Comparison of ENCODE assay signal across 15 cellular contexts in the genomic region with DNA sequence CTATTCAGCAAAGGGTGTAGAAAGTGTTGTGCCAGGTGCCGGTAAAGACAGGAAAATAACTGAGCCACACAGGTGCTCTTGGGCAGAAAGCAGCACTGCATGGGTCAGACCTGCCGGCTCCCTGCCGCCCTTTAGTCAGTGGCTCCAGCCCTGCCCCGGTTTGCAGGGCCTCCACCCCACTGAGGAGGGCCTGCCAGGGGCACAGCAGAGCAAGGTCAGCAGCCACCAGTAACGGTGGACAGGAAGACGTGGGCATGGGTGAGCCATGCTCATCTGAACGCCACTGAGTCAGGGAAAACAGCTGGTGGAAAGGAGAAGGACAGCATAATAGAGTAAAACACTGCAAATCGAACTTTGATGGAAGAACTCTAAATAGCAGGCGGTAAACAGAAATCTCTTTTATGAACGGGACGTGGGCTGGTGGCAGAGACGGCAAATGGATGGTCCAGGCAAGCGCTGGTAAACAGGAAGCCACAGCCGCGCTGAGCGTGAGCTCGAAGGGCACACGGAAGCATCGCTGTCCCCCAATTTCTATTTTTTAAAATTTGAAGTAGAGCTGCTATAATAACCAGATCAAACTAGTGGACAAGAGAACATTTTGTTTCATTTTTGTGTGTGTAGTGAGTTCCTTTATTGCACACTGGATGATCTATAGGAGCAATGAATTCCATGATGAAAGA.
A peak's percentile ranks its signal among the peaks of the same experiment; 100 is the strongest.
DNase-seq lines count a peak whose midpoint lies in the region; ATAC-seq and TF ChIP-seq lines count a peak whose summit lies in the region.
"Had no signal": no experiment of that assay in that cellular context is flagged by ENCODE, and none has a peak within 500 bp of the region (broad histone marks: within the 10 kb centered on the region; RNA-seq: fewer than 3 reads in every experiment).

No MANE protein-coding gene starts in this region.

- TF ChIP-seq CTCF in natural killer cell (IDR thresholded peaks at IDR 0.05) (no peak), heart left ventricle (IDR thresholded peaks at IDR 0.05) (no peak)

- peaks cover 14 to 29% (median 22%) of the 10 kb centered on the region in 4 donors for H3K4me1 Mint-ChIP-seq in CD4-positive, CD25-positive, alpha-beta regulatory T cell
- peaks cover 22% of the 10 kb centered on the region for H3K4me1 Mint-ChIP-seq in activated naive CD8-positive, alpha-beta T cell (ENCODE audit: low read depth)
- peaks cover 27 to 35% of the 10 kb centered on the region in 2 donors for H3K4me1 Mint-ChIP-seq in natural killer cell

- H3K9me3 ChIP-seq in CD4-positive, CD25-positive, alpha-beta regulatory T cell (ENCODE audit: control insufficient read depth in 2 of 2, low read length in 2 of 2): no peaks in the 10 kb centered on the region
- no peaks in the 10 kb centered on the region for H3K9me3 ChIP-seq in heart left ventricle
- H3K9me3 ChIP-seq: breast epithelium had no signal

- H3K27me3 ChIP-seq in CD4-positive, CD25-positive, alpha-beta regulatory T cell (ENCODE audit: control insufficient read depth, insufficient read depth, low read length): no peaks in the 10 kb centered on the region
- H3K27me3 ChIP-seq in heart left ventricle: peaks cover 0 to 9% (median 0%) of the 10 kb centered on the region in 9 donors
- H3K27me3 ChIP-seq: breast epithelium had no signal

- ATAC-seq in CD4-positive, CD25-positive, alpha-beta regulatory T cell (ENCODE audit: low read depth in 2 of 2): peak; percentile 78 to 82
- ATAC-seq in HG02759 (IDR thresholded peaks at IDR 0.05; ENCODE audit: unreplicated experiment): peak; percentile 42
- ATAC-seq in natural killer cell: peak; percentile 67 to 83 (median 81)
- ATAC-seq in Right ventricle myocardium inferior: no peak
- ATAC-seq in heart left ventricle: no peak

- peaks cover 9% of the 10 kb centered on the region for H3K27me3 Mint-ChIP-seq in CD4-positive, CD25-positive, alpha-beta regulatory T cell
- H3K27me3 Mint-ChIP-seq in activated naive CD8-positive, alpha-beta T cell: peaks cover 1% of the 10 kb centered on the region
- H3K27me3 Mint-ChIP-seq in natural killer cell (ENCODE audit: low read depth in 2 of 2): no peaks in the 10 kb centered on the region

- intact Hi-C loops in natural killer cell (cut with micrococcal nuclease): no loop called here
- intact Hi-C loops in Right ventricle myocardium inferior (cut with DNase I): no loop called here
- intact Hi-C loops in heart left ventricle (cut with DNase I): no loop called here

- H3K36me3 ChIP-seq in CD4-positive, CD25-positive, alpha-beta regulatory T cell (ENCODE audit: control insufficient read depth, insufficient read depth, low read length): no peaks in the 10 kb centered on the region
- H3K36me3 ChIP-seq in heart left ventricle: no peaks in the 10 kb centered on the region
- H3K36me3 ChIP-seq: breast epithelium had no signal

- peak overlapping the region; percentile 77 for H3K4me3 ChIP-seq in CD4-positive, CD25-positive, alpha-beta regulatory T cell (ENCODE audit: low read depth, low read length)
- peak overlapping the region in 1 of 12 donors; percentile 20 for H3K4me3 ChIP-seq in heart left ventricle
- H3K4me3 ChIP-seq: breast epithelium had no signal

- H3K27ac Mint-ChIP-seq in CD4-positive, CD25-positive, alpha-beta regulatory T cell: peak overlapping the region; percentile 94 to 98 (median 96)
- peak overlapping the region; percentile 88 for H3K27ac Mint-ChIP-seq in activated naive CD8-positive, alpha-beta T cell
- H3K27ac Mint-ChIP-seq in natural killer cell: peak overlapping the region; percentile 96 to 98

- DNase-seq in CD4-positive, CD25-positive, alpha-beta regulatory T cell: peak in 2 of 3 donors; percentile 34 to 68
- DNase-seq in natural killer cell: no peak
- no peak for DNase-seq in COLO668 (lab: John Stamatoyannopoulos, UW; ENCODE audit: unreplicated experiment)
- no peak for DNase-seq in Right ventricle myocardium inferior (ENCODE audit: missing footprints)
- DNase-seq in heart left ventricle: no peak
- no peak for DNase-seq in NCI-H226
- DNase-seq: C1 segment of cervical spinal cord; IMR-90; NCI-H1417; NCI-H524 treated with DMSO at 0.1 percent for 48 hours; stimulated activated CD4-positive, alpha-beta T cell treated with anti-CD3 and anti-CD28 coated beads, Interleukin-1b, Interleukin-23, amount 100 ng/mL, for 48 hours; T-helper 9 cell had no signal

- WGBS in heart left ventricle, 4 donors: 72 to 82% (median 80%) methylated on average over 19 of the region's 19 CpGs

- H3K9me3 Mint-ChIP-seq in CD4-positive, CD25-positive, alpha-beta regulatory T cell: no peaks in the 10 kb centered on the region
- no peaks in the 10 kb centered on the region for H3K9me3 Mint-ChIP-seq in activated naive CD8-positive, alpha-beta T cell (ENCODE audit: low read depth)
- H3K9me3 Mint-ChIP-seq in natural killer cell: no peaks in the 10 kb centered on the region

- no peak for TF ChIP-seq POLR2A in heart left ventricle (IDR thresholded peaks at IDR 0.05)

- no peaks in the 10 kb centered on the region for H3K36me3 Mint-ChIP-seq in CD4-positive, CD25-positive, alpha-beta regulatory T cell
- no peaks in the 10 kb centered on the region for H3K36me3 Mint-ChIP-seq in activated naive CD8-positive, alpha-beta T cell
- no peaks in the 10 kb centered on the region for H3K36me3 Mint-ChIP-seq in natural killer cell

- H3K27ac ChIP-seq in CD4-positive, CD25-positive, alpha-beta regulatory T cell (ENCODE audit: insufficient read depth, low read length, poor library complexity, severe bottlenecking): peak overlapping the region; percentile 71
- peak overlapping the region in 1 of 12 donors; percentile 80 for H3K27ac ChIP-seq in heart left ventricle
- H3K27ac ChIP-seq: breast epithelium had no signal

- H3K4me3 Mint-ChIP-seq in CD4-positive, CD25-positive, alpha-beta regulatory T cell: peak overlapping the region; percentile 60 to 88 (median 76)
- H3K4me3 Mint-ChIP-seq in activated naive CD8-positive, alpha-beta T cell: peak overlapping the region; percentile 88
- peak overlapping the region; percentile 85 for H3K4me3 Mint-ChIP-seq in natural killer cell

- H3K4me1 ChIP-seq in CD4-positive, CD25-positive, alpha-beta regulatory T cell (ENCODE audit: control insufficient read depth, insufficient read depth, low read length, poor library complexity, severe bottlenecking): peaks cover 20% of the 10 kb centered on the region
- peaks cover 0 to 7% (median 0%) of the 10 kb centered on the region in 12 donors for H3K4me1 ChIP-seq in heart left ventricle
- H3K4me1 ChIP-seq: breast epithelium had no signal

Comparison
In these comparisons a context has a peak if more than half of its experiments do, and no peak if none do; other contexts are left out.
1. ATAC-seq: peak in CD4-positive, CD25-positive, alpha-beta regulatory T cell (2 of 2), HG02759 (single experiment) and natural killer cell (3 of 3); none in Right ventricle myocardium inferior (single experiment) and heart left ventricle (0 of 4).
2. DNase-seq: peak in CD4-positive, CD25-positive, alpha-beta regulatory T cell (2 of 3); none in natural killer cell (single experiment), COLO668 (single experiment), Right ventricle myocardium inferior (single experiment), heart left ventricle (0 of 5) and NCI-H226 (single experiment).
3. Peak in every context shown above with its lines, with median percentiles within 50 percentile points of each other: H3K27ac Mint-ChIP-seq and H3K4me3 Mint-ChIP-seq.